ENCODE assay signal across 8 cellular contexts in the genomic region with DNA sequence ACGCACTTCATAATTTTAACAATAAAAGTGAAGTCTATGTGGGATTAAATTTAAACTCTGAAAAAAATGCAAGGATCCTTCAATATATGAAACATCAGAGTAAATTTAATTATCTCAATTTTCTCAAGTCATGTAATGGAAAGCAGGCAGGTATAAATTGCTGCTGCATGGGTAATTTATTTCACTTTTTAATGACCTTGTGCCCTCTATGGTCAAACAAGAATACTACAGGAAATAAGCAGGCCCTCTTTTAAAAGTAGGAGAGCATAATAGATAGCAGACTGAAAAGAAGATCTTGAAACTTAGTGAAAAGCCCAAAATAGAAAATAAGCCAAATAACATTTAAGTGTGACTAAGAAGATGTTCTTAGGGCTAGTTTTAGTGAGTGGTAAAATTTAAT. TPM values are rescaled to one million over a fixed set of nuclear protein-coding genes. Genes with fewer than 3 reads are reported as not detected.
DNase-seq lines count a peak whose midpoint lies in the region; ATAC-seq and TF ChIP-seq lines count a peak whose summit lies in the region.

No MANE protein-coding gene starts in this region.

- no peak overlapping the region for H2AFZ ChIP-seq in MM.1S (ENCODE audit: low read length)

- no peak overlapping the region for H3K27ac Mint-ChIP-seq in chondrocyte (ENCODE audit: unreplicated experiment)

- no peaks in the 10 kb centered on the region for H3K79me2 ChIP-seq in MM.1S (ENCODE audit: low read length)

- H3K4me3 Mint-ChIP-seq in chondrocyte (ENCODE audit: unreplicated experiment), result no peak overlapping the region

- TF ChIP-seq CTCF in MM.1S (IDR thresholded peaks at IDR 0.05; ENCODE audit: low read length) (peak; percentile 29), chondrocyte (IDR thresholded peaks at IDR 0.05) (peak; percentile 64), spleen (IDR thresholded peaks at IDR 0.05 in 8 of 11, conservative IDR thresholded peaks at IDR 0.05 in 3 of 11) (peak in 8 of 11 experiments; percentile 21 to 57 (median 39))

- no peaks in the 10 kb centered on the region for H3F3A ChIP-seq in MM.1S (ENCODE audit: insufficient read depth, low read length)

- H4K20me1 ChIP-seq in MM.1S (ENCODE audit: insufficient read depth, low read length), result no peaks in the 10 kb centered on the region

- no peaks in the 10 kb centered on the region for H3K27me3 Mint-ChIP-seq in chondrocyte (ENCODE audit: low read depth)

- H3K27ac ChIP-seq in MM.1S (ENCODE audit: low read length) (no peak overlapping the region), spleen (peak overlapping the region in 2 of 8 donors; percentile 47 to 55)

- intact Hi-C loops in spleen (cut with DNase I; ENCODE audit: low total_unique reads), result no loop called here

- H3K36me3 ChIP-seq in MM.1S (replicated peaks; ENCODE audit: insufficient read depth, low read length) (no peaks in the 10 kb centered on the region), spleen (no peaks in the 10 kb centered on the region)

- no peaks in the 10 kb centered on the region for H3K9me2 ChIP-seq in MM.1S (replicated peaks; ENCODE audit: insufficient read depth, low read length)

- ATAC-seq in GM21717 (IDR thresholded peaks at IDR 0.05; ENCODE audit: unreplicated experiment), result no peak
- no peak for ATAC-seq in GM18517 (IDR thresholded peaks at IDR 0.05; ENCODE audit: unreplicated experiment)
- ATAC-seq in HG02870 (IDR thresholded peaks at IDR 0.05; ENCODE audit: unreplicated experiment), result no peak

- H3K4me1 ChIP-seq in MM.1S (ENCODE audit: low read length), result peaks cover 9% of the 10 kb centered on the region; the same call in 1 of the 2 replicates
- peaks cover 0 to 31% (median 8%) of the 10 kb centered on the region in 6 donors for H3K4me1 ChIP-seq in spleen

- no peak for TF ChIP-seq POLR2A in spleen (IDR thresholded peaks at IDR 0.05)

- DNase-seq in SIG-M5 treated with dmso at 0.1 percent for 504 hours (lab: John Stamatoyannopoulos, UW; ENCODE audit: unreplicated experiment) (peak; percentile 70), SIG-M5 (lab: John Stamatoyannopoulos, UW) (no peak), MM.1S (no peak), chondrocyte (ENCODE audit: low spot score) (no peak), spleen (no peak)

- WGBS in spleen, 5 donors, result 66 to 100% (median 96%) methylated on average over 1 of the region's 1 CpG

- no peaks in the 10 kb centered on the region for H3K9me3 ChIP-seq in MM.1S (replicated peaks; ENCODE audit: insufficient read depth, low read length)
- no peaks in the 10 kb centered on the region for H3K9me3 ChIP-seq in spleen

- no peaks in the 10 kb centered on the region for H3K36me3 Mint-ChIP-seq in chondrocyte (ENCODE audit: low read depth)

- no peak overlapping the region for H3K9ac ChIP-seq in MM.1S (ENCODE audit: low read length)

- H3K4me3 ChIP-seq in MM.1S (ENCODE audit: low read length) (no peak overlapping the region), spleen (no peak overlapping the region)

- no peaks in the 10 kb centered on the region for H3K4me1 Mint-ChIP-seq in chondrocyte (ENCODE audit: low read depth)

- H3K9me3 Mint-ChIP-seq in chondrocyte (ENCODE audit: low read depth), result no peaks in the 10 kb centered on the region

- no peak overlapping the region for H3K4me2 ChIP-seq in MM.1S (ENCODE audit: low read depth, low read length)

- no peaks in the 10 kb centered on the region for H3K27me3 ChIP-seq in MM.1S (replicated peaks; ENCODE audit: insufficient read depth, low read length)
- H3K27me3 ChIP-seq in spleen (replicated peaks in 1 of 7), result no peaks in the 10 kb centered on the region

RNA-seq across cellular contexts. Expression of gene BCAS2, which starts 22.9 kb away (rescaled TPM):
- 36.0 to 42.3 TPM (median 38.4 TPM) in 3 replicates for total RNA-seq in chondrocyte
- total RNA-seq in spleen, result 10 to 100 TPM; 20.3 to 29.7 (median 28.4) TPM
- 10 to 100 TPM; 23.3 to 37.1 (median 33.2) TPM for polyA plus RNA-seq in spleen

RNA-seq across cellular contexts. Expression of gene TRIM33, which starts 47.5 kb away (rescaled TPM):
- total RNA-seq in chondrocyte (24.0 to 28.7 TPM (median 24.0 TPM) in 3 replicates), spleen (10 to 100 TPM; 36.6 to 59.4 (median 47.3) TPM)
- 10 to 100 TPM in 2 of 3 donors, 1 to 10 TPM in 1; 8.9 to 17.5 (median 10.8) TPM for polyA plus RNA-seq in spleen
